14 cellular contexts compared by ENCODE assay signal in the genomic region with DNA sequence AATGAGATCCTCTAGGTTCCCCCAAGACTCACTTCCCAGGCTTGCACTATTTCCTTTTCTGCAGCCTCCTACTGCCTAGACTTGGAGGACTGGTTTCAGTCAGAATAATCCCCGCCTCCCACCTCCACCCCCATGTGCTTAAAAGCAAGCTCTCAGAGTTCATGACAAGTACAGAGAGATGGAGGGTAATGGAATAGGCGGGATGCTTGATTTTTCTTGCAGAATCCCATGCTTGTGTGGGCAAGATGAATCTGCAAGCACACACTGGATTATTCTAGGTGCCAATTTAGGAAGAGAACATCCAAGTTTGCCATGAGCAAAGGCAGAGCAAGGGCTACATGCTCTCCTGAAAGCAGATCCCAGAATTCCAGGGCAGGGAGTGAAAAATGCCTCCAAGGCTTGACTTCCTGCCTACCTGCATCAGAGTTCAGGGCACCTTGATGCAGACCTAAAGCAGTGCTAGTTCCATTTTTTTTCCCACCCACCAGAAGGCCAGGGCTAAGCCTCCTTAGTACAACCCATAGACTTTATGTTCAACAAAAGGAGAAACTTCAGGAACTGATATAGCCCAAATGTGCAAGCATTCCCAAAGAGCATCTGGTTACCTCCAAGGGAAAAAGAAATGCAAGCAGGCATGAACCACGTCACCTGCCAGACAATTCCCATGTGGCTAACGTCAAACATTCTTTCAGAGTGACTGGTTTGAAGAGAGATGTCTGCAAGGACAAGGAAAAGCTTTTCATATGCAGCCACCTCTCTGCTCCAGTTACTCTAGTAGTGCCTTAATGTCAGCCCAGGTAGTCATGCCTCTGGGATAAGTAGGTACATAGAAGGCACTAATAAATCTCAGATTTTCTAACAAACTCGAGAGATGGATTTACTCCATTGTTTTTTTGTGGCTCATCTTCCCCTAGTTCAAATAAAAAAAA.
DNase-seq lines count a peak whose midpoint lies in the region; ATAC-seq, FAIRE-seq and TF ChIP-seq lines count a peak whose summit lies in the region.
"Had no signal": no experiment of that assay in that cellular context is flagged by ENCODE, and none has a peak within 500 bp of the region (broad histone marks: within the 10 kb centered on the region; RNA-seq: fewer than 3 reads in every experiment).

No MANE protein-coding gene starts in this region.

- H3K4me3 Mint-ChIP-seq in osteocyte (ENCODE audit: unreplicated experiment) (no peak overlapping the region), natural killer cell (no peak overlapping the region)
- H3K4me3 Mint-ChIP-seq: activated B cell treated with CpG ODN at 0.5 μM for 24 hours; CD8-positive, alpha-beta T cell had no signal

- no peaks in the 10 kb centered on the region for H3K36me3 Mint-ChIP-seq in osteocyte (ENCODE audit: unreplicated experiment)
- no peaks in the 10 kb centered on the region for H3K36me3 Mint-ChIP-seq in natural killer cell
- H3K36me3 Mint-ChIP-seq: CD8-positive, alpha-beta T cell had no signal

- H3K4me1 ChIP-seq in HUES48 (ENCODE audit: control insufficient read depth, insufficient read depth, low read length) (peaks cover 45% of the 10 kb centered on the region), mesodermal cell (ENCODE audit: control insufficient read depth, insufficient read depth, low read length, poor library complexity, severe bottlenecking) (peaks cover 29% of the 10 kb centered on the region)

- DNase-seq in COR-L47 (lab: John Stamatoyannopoulos, UW) (peak; percentile 49), bronchial epithelial cell (ENCODE audit: low read depth) (peak; percentile 97), osteocyte (ENCODE audit: extremely low spot score, unreplicated experiment) (no peak), natural killer cell (no peak)
- DNase-seq: activated B cell treated with CpG ODN at 0.5 μM for 24 hours; activated naive CD4-positive, alpha-beta T cell treated with anti-CD3 and anti-CD28 coated beads, Interleukin-2, amount 50 U/mL, for 16 hours; CD8-positive, alpha-beta T cell; erythroblast; Karpas-422; testis had no signal

- H3K36me3 ChIP-seq in HUES48 (ENCODE audit: control insufficient read depth, insufficient read depth, low read length) (no peaks in the 10 kb centered on the region), bronchial epithelial cell (ENCODE audit: control insufficient read depth, insufficient read depth, low read length) (no peaks in the 10 kb centered on the region), mesodermal cell (ENCODE audit: control insufficient read depth, insufficient read depth, low read length) (no peaks in the 10 kb centered on the region)

- H3K27me3 ChIP-seq in HUES48 (ENCODE audit: control insufficient read depth, insufficient read depth, low read length): no peaks in the 10 kb centered on the region
- H3K27me3 ChIP-seq in bronchial epithelial cell (ENCODE audit: control insufficient read depth, insufficient read depth, low read length): no peaks in the 10 kb centered on the region
- H3K27me3 ChIP-seq: testis had no signal

- no peaks in the 10 kb centered on the region for H3K9me3 Mint-ChIP-seq in osteocyte (ENCODE audit: unreplicated experiment)
- H3K9me3 Mint-ChIP-seq in natural killer cell: peaks cover 0 to 2% of the 10 kb centered on the region in 2 donors
- H3K9me3 Mint-ChIP-seq: activated B cell treated with CpG ODN at 0.5 μM for 24 hours; CD8-positive, alpha-beta T cell had no signal

- peaks cover 10% of the 10 kb centered on the region for H3K27me3 Mint-ChIP-seq in osteocyte (ENCODE audit: unreplicated experiment)
- H3K27me3 Mint-ChIP-seq in natural killer cell (ENCODE audit: low read depth in 2 of 2): no peaks in the 10 kb centered on the region
- H3K27me3 Mint-ChIP-seq: activated B cell treated with CpG ODN at 0.5 μM for 24 hours had no signal

- H3K27ac Mint-ChIP-seq in osteocyte (ENCODE audit: unreplicated experiment) (no peak overlapping the region), natural killer cell (no peak overlapping the region)
- H3K27ac Mint-ChIP-seq: activated B cell treated with CpG ODN at 0.5 μM for 24 hours; CD8-positive, alpha-beta T cell had no signal

- no peak for TF ChIP-seq CTCF in bronchial epithelial cell (IDR thresholded peaks at IDR 0.05; ENCODE audit: insufficient read depth, low read length, severe bottlenecking)
- TF ChIP-seq CTCF in osteocyte (IDR thresholded peaks at IDR 0.05): no peak
- TF ChIP-seq CTCF in natural killer cell (IDR thresholded peaks at IDR 0.05): no peak

- 80 to 86% methylated on average over 1 to 2 of the region's 5 CpGs for WGBS in mesodermal cell (ENCODE audit: insufficient coverage in 2 of 2), 2 experiments

- H3K4me1 Mint-ChIP-seq in osteocyte (ENCODE audit: unreplicated experiment) (peaks cover 16% of the 10 kb centered on the region), natural killer cell (no peaks in the 10 kb centered on the region)

- H3K27ac ChIP-seq in HUES48 (ENCODE audit: low read depth, low read length) (peak overlapping the region; percentile 79), mesodermal cell (ENCODE audit: low read depth, low read length, severe bottlenecking) (peak overlapping the region; percentile 80)
- H3K27ac ChIP-seq: testis had no signal

- H3K9me3 ChIP-seq in HUES48 (ENCODE audit: control insufficient read depth, insufficient read depth, low read length): no peaks in the 10 kb centered on the region
- H3K9me3 ChIP-seq in mesodermal cell (ENCODE audit: control insufficient read depth, low read length): no peaks in the 10 kb centered on the region
- H3K9me3 ChIP-seq: testis had no signal

- ATAC-seq in natural killer cell (no peak), GM18498 (IDR thresholded peaks at IDR 0.05; ENCODE audit: unreplicated experiment) (no peak), GM21619 (IDR thresholded peaks at IDR 0.05; ENCODE audit: unreplicated experiment) (no peak)
- ATAC-seq: CD8-positive, alpha-beta T cell had no signal

- H3K9ac ChIP-seq in HUES48 (ENCODE audit: low read depth, low read length): no peak overlapping the region

- intact Hi-C loops in natural killer cell (cut with micrococcal nuclease): no loop called here

- no peak overlapping the region for H3K4me3 ChIP-seq in HUES48 (ENCODE audit: low read depth, low read length)
- H3K4me3 ChIP-seq in bronchial epithelial cell (ENCODE audit: low read depth, low read length): no peak overlapping the region
- no peak overlapping the region for H3K4me3 ChIP-seq in mesodermal cell (ENCODE audit: extremely low read depth, insufficient read depth, low read length, poor library complexity, severe bottlenecking)
- H3K4me3 ChIP-seq: testis had no signal

- peak; percentile 99 for FAIRE-seq in bronchial epithelial cell (lab: Jason Lieb, UNC)

Comparison
In these comparisons a context has a peak if more than half of its experiments do, and no peak if none do; other contexts are left out.
1. DNase-seq: peak in COR-L47 (single experiment) and bronchial epithelial cell (single experiment); none in osteocyte (single experiment) and natural killer cell (single experiment).